8 cellular contexts compared by ENCODE assay signal in genomic region chr1:62438163-62438562, GRCh38. TPM values are rescaled to one million over a fixed set of nuclear protein-coding genes. Genes with fewer than 3 reads are reported as not detected.
A peak's percentile ranks its signal among the peaks of the same experiment; 100 is the strongest.
DNase-seq lines count a peak whose midpoint lies in the region; ATAC-seq and TF ChIP-seq lines count a peak whose summit lies in the region.

No MANE protein-coding gene starts in this region.

- no peaks in the 10 kb centered on the region for H4K20me1 ChIP-seq in neural cell (ENCODE audit: insufficient read depth)

- H3K36me3 Mint-ChIP-seq in T-helper 1 cell treated with Interleukin-12 subunit alpha and Interleukin-12 subunit beta and Interleukin-4 antibody, amounts not matched to agents 30 μg/mL and 1 μg/mL, for 36 hours (ENCODE audit: low read depth), result peaks cover 17% of the 10 kb centered on the region

- no peak for TF ChIP-seq CTCF in neural cell (IDR thresholded peaks at IDR 0.05; ENCODE audit: poor library complexity, severe bottlenecking)

- H3K9me3 ChIP-seq in duodenal mucosa (ENCODE audit: control insufficient read depth in 1 of 2, low read length in 2 of 2) (no peaks in the 10 kb centered on the region), neural cell (ENCODE audit: low read length) (no peaks in the 10 kb centered on the region)

- H3K27me3 ChIP-seq in duodenal mucosa (ENCODE audit: control insufficient read depth in 1 of 2, insufficient read depth in 2 of 2, low read length in 2 of 2) (no peaks in the 10 kb centered on the region), neural cell (ENCODE audit: insufficient read depth, low read depth, low read length) (no peaks in the 10 kb centered on the region)

- no peak for DNase-seq in T-helper 1 cell
- peak; percentile 56 for DNase-seq in NCI-H82 (lab: John Stamatoyannopoulos, UW)
- DNase-seq in cerebellum (ENCODE audit: low spot score), result no peak
- no peak for DNase-seq in effector CD8-positive, alpha-beta T cell (lab: John Stamatoyannopoulos, UW)

- H3F3A ChIP-seq in neural cell (ENCODE audit: insufficient read depth, low read length, poor library complexity, severe bottlenecking), result no peaks in the 10 kb centered on the region

- no peaks in the 10 kb centered on the region for H3K9me2 ChIP-seq in neural cell (ENCODE audit: insufficient read depth, low read length)

- peak overlapping the region; percentile 87 for H3K4me3 Mint-ChIP-seq in T-helper 1 cell treated with Interleukin-12 subunit alpha and Interleukin-12 subunit beta and Interleukin-4 antibody, amounts not matched to agents 30 μg/mL and 1 μg/mL, for 36 hours

- no peak for ATAC-seq in HG03521 (IDR thresholded peaks at IDR 0.05; ENCODE audit: unreplicated experiment)

- H3K27ac Mint-ChIP-seq in T-helper 1 cell treated with Interleukin-12 subunit alpha and Interleukin-12 subunit beta and Interleukin-4 antibody, amounts not matched to agents 30 μg/mL and 1 μg/mL, for 36 hours, result peak overlapping the region; percentile 74

- H3K36me3 ChIP-seq in duodenal mucosa (ENCODE audit: control insufficient read depth in 1 of 2, insufficient read depth in 2 of 2, low read length in 2 of 2) (peaks cover 7 to 10% of the 10 kb centered on the region in 2 donors), neural cell (ENCODE audit: insufficient read depth, low read length) (no peaks in the 10 kb centered on the region)

- H3K4me1 ChIP-seq in duodenal mucosa (ENCODE audit: control insufficient read depth in 1 of 2, insufficient read depth in 2 of 2, low read length in 2 of 2), result peaks cover 19 to 26% of the 10 kb centered on the region in 2 donors

- TF ChIP-seq EP300 in neural cell (conservative IDR thresholded peaks at IDR 0.05; ENCODE audit: poor library complexity, severe bottlenecking), result no peak

- no peaks in the 10 kb centered on the region for H3K9me3 Mint-ChIP-seq in T-helper 1 cell treated with Interleukin-12 subunit alpha and Interleukin-12 subunit beta and Interleukin-4 antibody, amounts not matched to agents 30 μg/mL and 1 μg/mL, for 36 hours

- H3K9ac ChIP-seq in duodenal mucosa (ENCODE audit: low read depth in 1 of 2, low read length in 2 of 2), result peak overlapping the region; percentile 94 to 99
- peak overlapping the region; percentile 97 for H3K9ac ChIP-seq in neural cell (ENCODE audit: low read length)

- H3K27ac ChIP-seq in duodenal mucosa (ENCODE audit: low read depth, low read length) (no peak overlapping the region), neural cell (ENCODE audit: low read length) (no peak overlapping the region)

- no peaks in the 10 kb centered on the region for H3K27me3 Mint-ChIP-seq in T-helper 1 cell treated with Interleukin-12 subunit alpha and Interleukin-12 subunit beta and Interleukin-4 antibody, amounts not matched to agents 30 μg/mL and 1 μg/mL, for 36 hours (ENCODE audit: low read depth)

- no peak for TF ChIP-seq RAD21 in neural cell (conservative IDR thresholded peaks at IDR 0.05)

- H3K79me2 ChIP-seq in neural cell (replicated peaks; ENCODE audit: insufficient read depth, low read length), result peaks cover 50% of the 10 kb centered on the region

- no peak overlapping the region for H2AFZ ChIP-seq in neural cell (ENCODE audit: low read depth, low read length)

- peak overlapping the region; percentile 74 for H3K4me2 ChIP-seq in neural cell (ENCODE audit: low read length)

- H3K4me1 Mint-ChIP-seq in T-helper 1 cell treated with Interleukin-12 subunit alpha and Interleukin-12 subunit beta and Interleukin-4 antibody, amounts not matched to agents 30 μg/mL and 1 μg/mL, for 36 hours (ENCODE audit: low read depth), result peaks cover 40% of the 10 kb centered on the region

- peak overlapping the region; percentile 82 to 97 for H3K4me3 ChIP-seq in duodenal mucosa (ENCODE audit: low read depth in 1 of 2, low read length in 2 of 2)
- H3K4me3 ChIP-seq in neural cell (ENCODE audit: low read length), result peak overlapping the region; percentile 90

TF ChIP-seq in neural cell, 6 proteins besides CTCF, POLR2A, EP300 and RAD21:
- TF ChIP-seq SMC3 (conservative IDR thresholded peaks at IDR 0.05; ENCODE audit: poor library complexity) (no peak), EZH2 (IDR thresholded peaks at IDR 0.05; ENCODE audit: borderline replicate concordance, insufficient read depth, low read length, poor library complexity, severe bottlenecking) (no peak), MXI1 (conservative IDR thresholded peaks at IDR 0.05; ENCODE audit: poor library complexity, severe bottlenecking) (no peak), REST (IDR thresholded peaks at IDR 0.05; ENCODE audit: borderline replicate concordance) (no peak), TAF1 (IDR thresholded peaks at IDR 0.05; ENCODE audit: low read depth) (no peak), POLR2AphosphoS5 (IDR thresholded peaks at IDR 0.05) (no peak)

RNA-seq across cellular contexts. Expression of gene USP1, which starts 1.3 kb away (rescaled TPM):
- 20.3 and 21.2 TPM in 2 replicates for polyA plus RNA-seq in neural cell
- polyA minus RNA-seq in neural cell, result 29.5 and 33.9 TPM in 2 replicates
- 38.1 TPM for total RNA-seq in cerebellum
